ENCODE assay signal across 9 cellular contexts in the genomic region with DNA sequence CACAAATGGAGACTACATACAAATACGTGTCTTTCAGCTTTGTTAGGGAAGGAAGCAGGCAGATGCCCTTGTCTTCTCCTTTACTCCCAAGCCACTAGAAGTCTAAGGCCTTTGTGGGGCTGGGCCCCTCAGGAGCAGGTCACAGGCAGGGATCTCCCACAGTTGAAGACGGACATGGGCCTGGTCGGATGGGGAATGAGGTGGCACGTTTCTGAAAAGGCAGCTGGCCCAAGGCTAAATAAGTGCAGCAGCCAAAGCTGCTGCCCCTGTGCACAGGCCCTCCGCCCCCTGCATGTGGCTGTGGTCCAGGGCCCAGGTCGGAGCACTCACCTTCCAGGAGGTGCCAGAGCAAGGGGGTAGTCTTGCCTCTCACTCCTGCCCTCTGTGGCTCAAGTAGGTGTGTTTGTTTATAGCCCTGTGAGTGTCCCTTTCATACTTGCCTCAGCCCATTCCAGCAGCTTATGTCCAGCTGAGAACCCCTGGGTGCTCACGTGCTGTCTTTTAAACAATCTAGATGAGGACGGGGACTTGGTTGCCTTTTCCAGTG. TPM values are rescaled to one million over a fixed set of nuclear protein-coding genes. Genes with fewer than 3 reads are reported as not detected.
DNase-seq lines count a peak whose midpoint lies in the region; ATAC-seq and TF ChIP-seq lines count a peak whose summit lies in the region.
"Had no signal": no experiment of that assay in that cellular context is flagged by ENCODE, and none has a peak within 500 bp of the region (broad histone marks: within the 10 kb centered on the region; RNA-seq: fewer than 3 reads in every experiment).

No MANE protein-coding gene starts in this region.

- CTCF ChIA-PET in BJ (lab: Yijun Ruan, JAX), result interaction anchor here (0.5 to 1.7 kb wide), 3 partner anchors 26 to 200 kb away, joined by 3 to 7 read pairs (median 4); no protein-coding TSS in a partner anchor

- H3K4me2 ChIP-seq in MM.1S (ENCODE audit: low read depth, low read length), result peak overlapping the region; percentile 90
- peak overlapping the region; percentile 75 for H3K4me2 ChIP-seq in neural cell (ENCODE audit: low read length)

- H3K4me3 ChIP-seq in BJ (ENCODE audit: low read depth, low read length) (peak overlapping the region; percentile 99), MM.1S (ENCODE audit: low read length) (peak overlapping the region; percentile 96), duodenal mucosa (ENCODE audit: low read depth in 1 of 2, low read length in 2 of 2) (peak overlapping the region; percentile 88 to 93), neural cell (ENCODE audit: low read length) (peak overlapping the region; percentile 99), lower leg skin (ENCODE audit: low read depth, poor library complexity, severe bottlenecking) (no peak overlapping the region)

- ATAC-seq in HG03039 (IDR thresholded peaks at IDR 0.05; ENCODE audit: unreplicated experiment), result no peak
- ATAC-seq in HG03521 (IDR thresholded peaks at IDR 0.05; ENCODE audit: unreplicated experiment), result no peak
- no peak for ATAC-seq in GM18505 (IDR thresholded peaks at IDR 0.05; ENCODE audit: unreplicated experiment)

- H2AFZ ChIP-seq in MM.1S (ENCODE audit: low read length) (no peak overlapping the region), neural cell (ENCODE audit: low read depth, low read length) (no peak overlapping the region)

- TF ChIP-seq POLR2A in lower leg skin (IDR thresholded peaks at IDR 0.05), result no peak
- no peak for TF ChIP-seq POLR2A in GM18505 (IDR thresholded peaks at IDR 0.05; ENCODE audit: borderline replicate concordance, extremely low read depth, insufficient read depth, insufficient read length)

- H3K9me3 ChIP-seq in MM.1S (replicated peaks; ENCODE audit: insufficient read depth, low read length) (no peaks in the 10 kb centered on the region), duodenal mucosa (ENCODE audit: control insufficient read depth in 1 of 2, low read length in 2 of 2) (no peaks in the 10 kb centered on the region), neural cell (ENCODE audit: low read length) (no peaks in the 10 kb centered on the region)

- POLR2A ChIA-PET in BJ (lab: Charles Lee), result interaction anchor here (1.0 kb wide), 1 partner anchor 10 kb away, joined by 3 read pairs; no protein-coding TSS in a partner anchor

- H3K27me3 ChIP-seq in BJ (ENCODE audit: control insufficient read depth, insufficient read depth, low read length) (no peaks in the 10 kb centered on the region), MM.1S (replicated peaks; ENCODE audit: insufficient read depth, low read length) (no peaks in the 10 kb centered on the region), duodenal mucosa (ENCODE audit: control insufficient read depth in 1 of 2, insufficient read depth in 2 of 2, low read length in 2 of 2) (no peaks in the 10 kb centered on the region), neural cell (ENCODE audit: insufficient read depth, low read depth, low read length) (no peaks in the 10 kb centered on the region)

- H3K27ac ChIP-seq in MM.1S (ENCODE audit: low read length) (peak overlapping the region; percentile 98; the same call in 1 of the 2 replicates), duodenal mucosa (ENCODE audit: low read depth, low read length) (no peak overlapping the region), neural cell (ENCODE audit: low read length) (no peak overlapping the region)

- TF ChIP-seq CTCF in BJ (IDR thresholded peaks at IDR 0.05; ENCODE audit: insufficient read depth, low read depth, low read length), result no peak
- TF ChIP-seq CTCF in MM.1S (IDR thresholded peaks at IDR 0.05; ENCODE audit: low read length), result no peak
- TF ChIP-seq CTCF in neural cell (IDR thresholded peaks at IDR 0.05; ENCODE audit: poor library complexity, severe bottlenecking), result no peak
- TF ChIP-seq CTCF in lower leg skin (IDR thresholded peaks at IDR 0.05), result no peak

- H3K79me2 ChIP-seq in MM.1S (ENCODE audit: low read length) (peaks cover 83% of the 10 kb centered on the region), neural cell (replicated peaks; ENCODE audit: insufficient read depth, low read length) (peaks cover 12% of the 10 kb centered on the region)

- peak overlapping the region; percentile 40; the same call in 1 of the 2 replicates for H3K9ac ChIP-seq in MM.1S (ENCODE audit: low read length)
- H3K9ac ChIP-seq in duodenal mucosa (ENCODE audit: low read depth in 1 of 2, low read length in 2 of 2), result peak overlapping the region; percentile 18 to 98
- H3K9ac ChIP-seq in neural cell (ENCODE audit: low read length), result peak overlapping the region; percentile 92

- H3K36me3 ChIP-seq in BJ (ENCODE audit: control insufficient read depth, insufficient read depth, low read length) (peaks cover 43% of the 10 kb centered on the region), MM.1S (replicated peaks; ENCODE audit: insufficient read depth, low read length) (peaks cover 19% of the 10 kb centered on the region), duodenal mucosa (ENCODE audit: control insufficient read depth in 1 of 2, insufficient read depth in 2 of 2, low read length in 2 of 2) (peaks cover 41 to 49% of the 10 kb centered on the region in 2 donors), neural cell (ENCODE audit: insufficient read depth, low read length) (no peaks in the 10 kb centered on the region)

- no peak for TF ChIP-seq RAD21 in neural cell (conservative IDR thresholded peaks at IDR 0.05)

- 28 to 36% methylated on average over 8 of the region's 8 CpGs for WGBS in lower leg skin, 2 donors

- H3K9me2 ChIP-seq in MM.1S (replicated peaks; ENCODE audit: insufficient read depth, low read length), result no peaks in the 10 kb centered on the region
- no peaks in the 10 kb centered on the region for H3K9me2 ChIP-seq in neural cell (ENCODE audit: insufficient read depth, low read length)

- intact Hi-C loops in lower leg skin (cut with DNase I; ENCODE audit: low total_unique reads), result no loop called here

- H3K4me1 ChIP-seq in MM.1S (ENCODE audit: low read length) (peaks cover 31% of the 10 kb centered on the region), duodenal mucosa (ENCODE audit: control insufficient read depth in 1 of 2, insufficient read depth in 2 of 2, low read length in 2 of 2) (peaks cover 64 to 83% of the 10 kb centered on the region in 2 donors)

- H3F3A ChIP-seq in MM.1S (ENCODE audit: insufficient read depth, low read length), result peaks cover 33% of the 10 kb centered on the region
- no peaks in the 10 kb centered on the region for H3F3A ChIP-seq in neural cell (ENCODE audit: insufficient read depth, low read length, poor library complexity, severe bottlenecking)

- DNase-seq in BJ (ENCODE audit: low read depth) (no peak), MM.1S (no peak), lower leg skin (ENCODE audit: low spot score in 2 of 2) (no peak)
- DNase-seq: stimulated activated CD4-positive, alpha-beta T cell treated with anti-CD3 and anti-CD28 coated beads, Interleukin-2, amount 100 ng/mL, for 24 hours had no signal

- no peak for TF ChIP-seq EP300 in neural cell (conservative IDR thresholded peaks at IDR 0.05; ENCODE audit: poor library complexity, severe bottlenecking)

- H4K20me1 ChIP-seq in MM.1S (ENCODE audit: insufficient read depth, low read length), result peaks cover 27% of the 10 kb centered on the region
- H4K20me1 ChIP-seq in neural cell (ENCODE audit: insufficient read depth), result no peaks in the 10 kb centered on the region

TF ChIP-seq in neural cell, 6 proteins besides CTCF, POLR2A, EP300 and RAD21 (continues in another document):
- TF ChIP-seq POLR2AphosphoS5 (IDR thresholded peaks at IDR 0.05) (no peak), MXI1 (conservative IDR thresholded peaks at IDR 0.05; ENCODE audit: poor library complexity, severe bottlenecking) (no peak), TAF1 (IDR thresholded peaks at IDR 0.05; ENCODE audit: low read depth) (no peak), SMC3 (conservative IDR thresholded peaks at IDR 0.05; ENCODE audit: poor library complexity) (no peak), EZH2 (IDR thresholded peaks at IDR 0.05; ENCODE audit: borderline replicate concordance, insufficient read depth, low read length, poor library complexity, severe bottlenecking) (no peak)

RNA-seq across cellular contexts. Expression of a gene that starts 1.8 kb away (rescaled TPM):
- polyA plus RNA-seq in BJ (2011; rRNA removed) (307 and 361 TPM in 2 replicates), neural cell (64.5 and 77.6 TPM in 2 replicates)
- 103 and 140 TPM in 2 replicates for polyA minus RNA-seq in BJ (2011; rRNA and poly(A)+ RNA removed)
- polyA minus RNA-seq in neural cell, result 66.7 and 79.6 TPM in 2 replicates
- 100 to 1,000 TPM; 263 to 508 (median 298) TPM for total RNA-seq in lower leg skin

RNA-seq across cellular contexts. Expression of a gene that starts 15.9 kb away (rescaled TPM):
- polyA plus RNA-seq in BJ (2011; rRNA removed), result 91.7 and 131 TPM in 2 replicates
- polyA minus RNA-seq in BJ (2011; rRNA and poly(A)+ RNA removed), result 96.3 and 122 TPM in 2 replicates
- 70.6 and 83.7 TPM in 2 replicates for polyA plus RNA-seq in neural cell
- polyA minus RNA-seq in neural cell, result 46.0 and 56.5 TPM in 2 replicates
- total RNA-seq in lower leg skin, result 100 to 1,000 TPM in 2 of 4 donors, 10 to 100 TPM in 2; 86.3 to 113 (median 101) TPM

RNA-seq across cellular contexts. Expression of a gene that starts 28.7 kb away (rescaled TPM):
- polyA plus RNA-seq in BJ (2011; rRNA removed), result 0.49 and 0.88 TPM in 2 replicates
- polyA minus RNA-seq in BJ (2011; rRNA and poly(A)+ RNA removed), result 0.33 TPM in 1 of 2 replicates, not detected in the other
- polyA plus RNA-seq in neural cell, result 5.9 TPM in 1 of 2 replicates, not detected in the other
- polyA minus RNA-seq in neural cell, result not detected in 2 replicates
- 10 to 100 TPM in 2 of 4 donors, 1 to 10 TPM in 2; 3.5 to 14.8 (median 9.6) TPM for total RNA-seq in lower leg skin

RNA-seq across cellular contexts. Expression of a gene that starts 36.1 kb away (rescaled TPM):
- 12.6 and 14.1 TPM in 2 replicates for polyA plus RNA-seq in BJ (2011; rRNA removed)
- 3.7 and 9.5 TPM in 2 replicates for polyA minus RNA-seq in BJ (2011; rRNA and poly(A)+ RNA removed)
- 121 and 155 TPM in 2 replicates for polyA plus RNA-seq in neural cell
- polyA minus RNA-seq in neural cell, result 56.0 and 59.3 TPM in 2 replicates
- 10 to 100 TPM; 13.7 to 44.9 (median 26.5) TPM for total RNA-seq in lower leg skin

Comparison
In these comparisons a context has a peak if more than half of its experiments do, and no peak if none do; other contexts are left out.
1. H3K9ac ChIP-seq: peak in every context shown above with its lines; median percentile 92 in neural cell; 58 in duodenal mucosa; 40 in MM.1S.